Comparison of ENCODE assay signal across 8 cellular contexts in genomic region chr19:8832132-8833021, GRCh38. TPM values are rescaled to one million over a fixed set of nuclear protein-coding genes. Genes with fewer than 3 reads are reported as not detected.
A peak's percentile ranks its signal among the peaks of the same experiment; 100 is the strongest.
DNase-seq lines count a peak whose midpoint lies in the region; ATAC-seq lines count a peak whose summit lies in the region.

Gene MBD3L1 (plus strand): TSS chr19:8832377. CDS start chr19:8842679, 10,302 bp downstream.
Gene ZNF558 (minus strand): TSS chr19:8832304. CDS start chr19:8822659, 9,645 bp downstream.

- DNase-seq in A172 (ENCODE audit: low spot score) (peak; percentile 98), NCI-H2196 (lab: John Stamatoyannopoulos, UW; ENCODE audit: unreplicated experiment) (peak; percentile 96), cerebellar cortex (ENCODE audit: low spot score) (peak; percentile 98), islet precursor cell (peak; percentile 93)
- DNase-seq in activated CD4-positive, CD25-positive, alpha-beta regulatory T cell treated with anti-CD3 and anti-CD28 coated beads, Interleukin-2, amount 50 U/mL, for 16 hours (ENCODE audit: low read depth, low spot score): peak; percentile 98
- DNase-seq in stimulated activated CD4-positive, alpha-beta T cell treated with anti-CD3 and anti-CD28 coated beads, Interleukin-12 subunit alpha, Interleukin-12 subunit beta, amount 100 ng/mL, for 48 hours (ENCODE audit: low read depth in 2 of 3, low spot score in 1 of 3): peak; percentile 98 to 99 (median 98)

- ATAC-seq in GM18861 (IDR thresholded peaks at IDR 0.05; ENCODE audit: unreplicated experiment) (peak; percentile 68), HG03108 (IDR thresholded peaks at IDR 0.05; ENCODE audit: unreplicated experiment) (peak; percentile 84)

RNA-seq across cellular contexts. Expression of gene MBD3L1, which starts in this region (rescaled TPM):
- not detected in 2 replicates for total RNA-seq in A172 (2014; rRNA removed; shearing (Covaris generic))

RNA-seq across cellular contexts. Expression of gene ZNF558, which starts in this region (rescaled TPM):
- total RNA-seq in A172 (2014; rRNA removed; shearing (Covaris generic)): 19.3 and 20.0 TPM in 2 replicates

Comparison
In these comparisons a context has a peak if more than half of its experiments do, and no peak if none do; other contexts are left out.
1. Peak in every context shown above with its lines: DNase-seq and ATAC-seq.